9 cellular contexts compared by ENCODE assay signal in genomic region chr11:57639321-57640067, GRCh38. TPM values are rescaled to one million over a fixed set of nuclear protein-coding genes. Genes with fewer than 3 reads are reported as not detected.
DNase-seq lines count a peak whose midpoint lies in the region; ATAC-seq and TF ChIP-seq lines count a peak whose summit lies in the region.
"Had no signal": no experiment of that assay in that cellular context is flagged by ENCODE, and none has a peak within 500 bp of the region (broad histone marks: within the 10 kb centered on the region; RNA-seq: fewer than 3 reads in every experiment).

No MANE protein-coding gene starts in this region.

- peak overlapping the region; percentile 95 for H3K4ac ChIP-seq in trophoblast cell (ENCODE audit: low read depth, low read length)

- no peak overlapping the region for H3K23ac ChIP-seq in trophoblast cell (ENCODE audit: low read length)

- peak overlapping the region; percentile 99 for H2BK120ac ChIP-seq in trophoblast cell (ENCODE audit: insufficient read depth, low read length, poor library complexity)

- POLR2A ChIA-PET in Panc1 (lab: Charles Lee), result interaction anchor here (0.6 kb wide), 1 partner anchor 87 kb away, joined by 3 read pairs; no protein-coding TSS in a partner anchor

- H4K12ac ChIP-seq in trophoblast cell (ENCODE audit: low read depth, low read length), result peak overlapping the region; percentile 99

- H3K27me3 ChIP-seq in Panc1 (ENCODE audit: control insufficient read depth, insufficient read depth, low read length), result no peaks in the 10 kb centered on the region
- H3K27me3 ChIP-seq in trophoblast cell (ENCODE audit: insufficient read depth, low read length), result no peaks in the 10 kb centered on the region

- ATAC-seq in Panc1, result no peak
- no peak for ATAC-seq in HG03139 (IDR thresholded peaks at IDR 0.05; ENCODE audit: unreplicated experiment)

- peak overlapping the region; percentile 100 for H4K91ac ChIP-seq in trophoblast cell (ENCODE audit: low read depth, low read length)

- peak overlapping the region; percentile 98 for H3K14ac ChIP-seq in trophoblast cell (ENCODE audit: low read length)

- H2AFZ ChIP-seq in trophoblast cell (ENCODE audit: insufficient read depth, low read length, poor library complexity), result no peak overlapping the region

- peak overlapping the region; percentile 52 for H3K18ac ChIP-seq in trophoblast cell (ENCODE audit: low read length)

- no CpG with 5 or more reads among the region's 15 CpGs for WGBS in trophoblast cell (ENCODE audit: extremely low coverage, insufficient coverage, insufficient read length)

- peak overlapping the region; percentile 99 for H3K9ac ChIP-seq in trophoblast cell (ENCODE audit: low read length)

- H4K8ac ChIP-seq in trophoblast cell (ENCODE audit: low read depth, low read length), result peak overlapping the region; percentile 99

- in situ Hi-C loops in Panc1 (cut with HindIII; ENCODE audit: low pct_unique_long_range_greater_than_20kb, low sequenced_read_pairs), result no loop called here

- H3K36me3 ChIP-seq in Panc1 (ENCODE audit: control insufficient read depth, insufficient read depth, low read length), result no peaks in the 10 kb centered on the region
- H3K36me3 ChIP-seq in trophoblast cell (ENCODE audit: control insufficient read depth in 1 of 2, insufficient read depth in 2 of 2, low read length in 2 of 2), result peaks cover 8 to 9% of the 10 kb centered on the region in 2 experiments

- H2AK5ac ChIP-seq in trophoblast cell (ENCODE audit: low read length), result peak overlapping the region; percentile 33

- DNase-seq in Panc1 (ENCODE audit: low read depth, low spot score), result no peak
- peak; percentile 43 to 49 for DNase-seq in erythroblast (lab: John Stamatoyannopoulos, UW)
- DNase-seq in trophoblast cell, result no peak
- no peak for DNase-seq in NAMALWA (ENCODE audit: low spot score)
- DNase-seq in activated CD4-positive, alpha-beta T cell treated with anti-CD3 and anti-CD28 coated beads for 1 hour, result no peak
- no peak for DNase-seq in cerebellar nuclear complex (lab: John Stamatoyannopoulos, UW)

- BruUV-seq in Panc1 (replicated peaks; lab: Mats Ljungman, UMichigan), result no TSS peak

- peak overlapping the region; percentile 92 for H3K4me2 ChIP-seq in trophoblast cell (ENCODE audit: low read length)

- peak overlapping the region; percentile 25 for H2BK12ac ChIP-seq in trophoblast cell (ENCODE audit: low read length)

- CTCF ChIA-PET in Panc1 (lab: Charles Lee), result interaction anchor here (2.6 kb wide), 1 partner anchor 71 kb away, joined by 31 read pairs; the partner anchor contains the start of gene UBE2L6

- peak overlapping the region; percentile 100 for H2BK5ac ChIP-seq in trophoblast cell (ENCODE audit: low read depth, low read length, poor library complexity)

- H3K4me1 ChIP-seq in Panc1 (ENCODE audit: control insufficient read depth, insufficient read depth, low read length) (peaks cover 19% of the 10 kb centered on the region), trophoblast cell (ENCODE audit: control insufficient read depth in 1 of 2, insufficient read depth in 2 of 2, low read length in 2 of 2) (peaks cover 18 to 22% of the 10 kb centered on the region in 2 experiments)

- peaks cover 22% of the 10 kb centered on the region for H3K79me2 ChIP-seq in trophoblast cell (ENCODE audit: control insufficient read depth, insufficient read depth, low read length, poor library complexity)

- H3K27ac ChIP-seq in Panc1 (ENCODE audit: low read length), result peak overlapping the region; percentile 83
- peak overlapping the region; percentile 96 for H3K27ac ChIP-seq in trophoblast cell (ENCODE audit: low read depth, low read length)

- intact Hi-C loops in Panc1 (cut with micrococcal nuclease; ENCODE audit: unreplicated experiment), result loop anchor here (5.0 to 10.0 kb wide), 2 partner anchors 185 to 292 kb away; no protein-coding TSS in a partner anchor

- H3K4me3 ChIP-seq in GM08714 (ENCODE audit: low read length), result peak overlapping the region; percentile 65; the same call in 1 of the 2 replicates
- H3K4me3 ChIP-seq in Panc1 (ENCODE audit: low read depth in 2 of 2, low read length in 2 of 2), result peak overlapping the region; percentile 79 to 91
- peak overlapping the region; percentile 98 for H3K4me3 ChIP-seq in trophoblast cell (ENCODE audit: low read depth, low read length)

- H3K79me1 ChIP-seq in trophoblast cell (ENCODE audit: low read length), result peaks cover 29% of the 10 kb centered on the region

- H3K9me3 ChIP-seq in Panc1 (ENCODE audit: control insufficient read depth, insufficient read depth, low read depth, low read length), result no peaks in the 10 kb centered on the region
- H3K9me3 ChIP-seq in trophoblast cell (ENCODE audit: insufficient read depth, low read depth, low read length), result no peaks in the 10 kb centered on the region

- TF ChIP-seq POLR2A in erythroblast (IDR thresholded peaks at IDR 0.05; ENCODE audit: low read length), result no peak

- no peak for TF ChIP-seq CTCF in Panc1 (IDR thresholded peaks at IDR 0.05)

RNA-seq across cellular contexts. Expression of gene YPEL4, which starts 10.2 kb away (rescaled TPM):
- total RNA-seq in Panc1 (2021; ENCODE audit: unreplicated experiment), result not detected
- 0.27 TPM for polyA plus RNA-seq in Panc1 (2012; ENCODE audit: insufficient read length)
- polyA plus RNA-seq in trophoblast cell (2013), result 1.2 TPM in 2 replicates

RNA-seq across cellular contexts. Expression of gene CLP1, which starts 18.1 kb away (rescaled TPM):
- 17.7 TPM for total RNA-seq in Panc1 (2021; ENCODE audit: unreplicated experiment)
- polyA plus RNA-seq in Panc1 (2012; ENCODE audit: insufficient read length), result 15.2 TPM
- 23.0 and 24.2 TPM in 2 replicates for polyA plus RNA-seq in trophoblast cell (2013)

RNA-seq across cellular contexts. Expression of gene ZDHHC5, which starts 28.4 kb away (rescaled TPM):
- total RNA-seq in Panc1 (2021; ENCODE audit: unreplicated experiment), result 80.6 TPM
- polyA plus RNA-seq in Panc1 (2012; ENCODE audit: insufficient read length), result 78.4 TPM
- polyA plus RNA-seq in trophoblast cell (2013), result 77.3 and 80.9 TPM in 2 replicates

RNA-seq across cellular contexts. Expression of gene SERPING1, which starts 42.0 kb away (rescaled TPM):
- 1.3 TPM for total RNA-seq in Panc1 (2021; ENCODE audit: unreplicated experiment)
- 2.5 TPM for polyA plus RNA-seq in Panc1 (2012; ENCODE audit: insufficient read length)
- 42.0 and 48.8 TPM in 2 replicates for polyA plus RNA-seq in trophoblast cell (2013)
- total RNA-seq: T-helper 2 cell treated with Interferon-gamma antibody and Interleukin-4, amounts not matched to agents 100 ng/mL and 5 ng/mL, for 36 hours had no signal

Comparison
In these comparisons a context has a peak if more than half of its experiments do, and no peak if none do; other contexts are left out.
1. DNase-seq: peak in erythroblast (2 of 2); none in Panc1 (single experiment), trophoblast cell (0 of 2), NAMALWA (single experiment), activated CD4-positive, alpha-beta T cell treated with anti-CD3 and anti-CD28 coated beads for 1 hour (single experiment) and cerebellar nuclear complex (0 of 2).
2. Peak in every context shown above with its lines, with median percentiles within 50 percentile points of each other: H3K4me3 ChIP-seq.